In the genomic region with DNA sequence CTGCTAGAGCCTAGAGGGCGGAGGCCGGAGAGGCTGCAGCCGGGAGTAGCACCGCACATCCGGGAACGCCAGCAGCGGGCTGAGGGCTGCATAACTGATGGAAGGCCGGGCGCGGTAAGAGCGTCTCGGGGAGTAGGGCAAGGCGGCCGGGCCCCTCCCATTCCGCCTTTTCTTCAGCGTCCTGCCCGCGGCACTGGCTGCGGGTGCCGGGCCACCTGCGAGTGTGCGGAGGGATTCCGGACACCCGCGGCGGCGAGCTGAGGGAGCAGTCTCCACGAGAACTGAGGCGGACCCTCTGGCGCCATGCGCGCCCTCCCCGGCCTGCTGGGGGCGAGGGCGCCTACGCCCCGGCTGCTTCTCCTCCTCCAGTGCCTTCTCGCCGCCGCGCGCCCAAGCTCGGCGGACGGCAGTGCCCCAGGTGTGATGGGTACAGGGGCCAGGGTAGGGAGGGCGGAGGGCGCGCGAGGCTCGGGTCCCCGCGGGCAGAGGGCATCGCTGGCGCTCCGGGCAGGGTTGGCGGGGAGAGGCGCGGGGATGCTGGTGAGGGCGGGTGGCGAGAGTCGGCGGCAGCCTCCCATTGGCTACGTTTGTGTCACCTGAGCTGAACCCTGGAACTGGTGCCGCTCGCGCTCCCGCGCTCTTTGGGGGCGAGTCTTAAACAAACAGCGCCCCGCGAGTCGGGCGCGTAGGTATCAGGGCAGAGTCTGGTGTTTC, we compare ENCODE assay signal across 8 cellular contexts.
DNase-seq lines count a peak whose midpoint lies in the region; ATAC-seq and TF ChIP-seq lines count a peak whose summit lies in the region.

No MANE protein-coding gene starts in this region.

- H3K36me3 ChIP-seq in A673 (ENCODE audit: insufficient read depth, low read length, poor library complexity, severe bottlenecking) = no peaks in the 10 kb centered on the region

- no peaks in the 10 kb centered on the region for H3K27me3 Mint-ChIP-seq in naive B cell
- H3K27me3 Mint-ChIP-seq in stimulated activated memory B cell treated with anti-CD40 and anti-IgM and Interleukin-4, amounts not matched to agents 10 μg/mL and 1 μg/mL and 100 μg/mL, for 72 hours = no peaks in the 10 kb centered on the region

- H3K27ac ChIP-seq in A673 (ENCODE audit: low read depth, low read length, poor library complexity, severe bottlenecking) = peak overlapping the region; percentile 73

- H3K27ac Mint-ChIP-seq in naive B cell = peak overlapping the region; percentile 65 to 97 (median 87)
- peak overlapping the region; percentile 86 for H3K27ac Mint-ChIP-seq in stimulated activated memory B cell treated with anti-CD40 and anti-IgM and Interleukin-4, amounts not matched to agents 10 μg/mL and 1 μg/mL and 100 μg/mL, for 72 hours

- BruUV-seq in A673 (replicated peaks; lab: Mats Ljungman, UMichigan) = no TSS peak

- no peaks in the 10 kb centered on the region for H3K9me3 ChIP-seq in A673 (ENCODE audit: low read depth, low read length, poor library complexity, severe bottlenecking)

- H3K4me3 ChIP-seq in A673 (ENCODE audit: low read depth, low read length, poor library complexity, severe bottlenecking) (peak overlapping the region; percentile 60), epithelial cell of proximal tubule (ENCODE audit: low read depth, low read length) (peak overlapping the region; percentile 73)

- intact Hi-C loops in A673 (cut with micrococcal nuclease; ENCODE audit: unreplicated experiment) = no loop called here

- peak overlapping the region; percentile 62 to 96 (median 94) for H3K4me3 Mint-ChIP-seq in naive B cell
- peak overlapping the region; percentile 94 for H3K4me3 Mint-ChIP-seq in stimulated activated memory B cell treated with anti-CD40 and anti-IgM and Interleukin-4, amounts not matched to agents 10 μg/mL and 1 μg/mL and 100 μg/mL, for 72 hours

- no peaks in the 10 kb centered on the region for H3K36me3 Mint-ChIP-seq in naive B cell
- H3K36me3 Mint-ChIP-seq in stimulated activated memory B cell treated with anti-CD40 and anti-IgM and Interleukin-4, amounts not matched to agents 10 μg/mL and 1 μg/mL and 100 μg/mL, for 72 hours = no peaks in the 10 kb centered on the region

- no peaks in the 10 kb centered on the region for H3K9me3 Mint-ChIP-seq in naive B cell
- no peaks in the 10 kb centered on the region for H3K9me3 Mint-ChIP-seq in stimulated activated memory B cell treated with anti-CD40 and anti-IgM and Interleukin-4, amounts not matched to agents 10 μg/mL and 1 μg/mL and 100 μg/mL, for 72 hours

- DNase-seq in A673 (ENCODE audit: low spot score) = peak; percentile 84
- peak; percentile 67 for DNase-seq in H4 (ENCODE audit: low spot score)
- peak; percentile 62 to 84 for DNase-seq in NCI-H524 (lab: John Stamatoyannopoulos, UW)
- DNase-seq in activated CD8-positive, alpha-beta memory T cell treated with anti-CD3 and anti-CD28 coated beads, Interleukin-2, amount 50 U/mL, for 48 hours = peak; percentile 89
- DNase-seq in epithelial cell of proximal tubule (ENCODE audit: low read depth) = no peak
- DNase-seq in naive B cell = peak; percentile 76

- ATAC-seq in naive B cell (ENCODE audit: low read depth in 2 of 2) (peak; percentile 82 to 84), GM18517 (IDR thresholded peaks at IDR 0.05; ENCODE audit: unreplicated experiment) (no peak)
- ATAC-seq in stimulated activated memory B cell treated with anti-CD40 and anti-IgM and Interleukin-4, amounts not matched to agents 10 μg/mL and 1 μg/mL and 100 μg/mL, for 72 hours = peak; percentile 94

- H3K27me3 ChIP-seq in A673 (replicated peaks; ENCODE audit: insufficient read depth, low read depth, low read length, poor library complexity) = no peaks in the 10 kb centered on the region

- TF ChIP-seq CTCF in A673 (conservative IDR thresholded peaks at IDR 0.05; ENCODE audit: low read depth, low read length) (0 out of 2 replicates have a peak, but pooled peaks have one; percentile 9), epithelial cell of proximal tubule (conservative IDR thresholded peaks at IDR 0.05; ENCODE audit: low read depth, low read length) (no peak)

- CTCF ChIA-PET in A673 (lab: Charles Lee) = no interaction called here

- POLR2A ChIA-PET in A673 (lab: Charles Lee; ENCODE audit: low non-redundant PET) = no interaction called here

- peaks cover 8% of the 10 kb centered on the region for H3K4me1 ChIP-seq in A673 (ENCODE audit: insufficient read depth, low read length, poor library complexity, severe bottlenecking)

- H3K4me1 Mint-ChIP-seq in naive B cell = peaks cover 29 to 45% (median 43%) of the 10 kb centered on the region in 3 donors
- peaks cover 34% of the 10 kb centered on the region for H3K4me1 Mint-ChIP-seq in stimulated activated memory B cell treated with anti-CD40 and anti-IgM and Interleukin-4, amounts not matched to agents 10 μg/mL and 1 μg/mL and 100 μg/mL, for 72 hours
